Comparison of ENCODE assay signal across 16 cellular contexts in genomic region chr4:1488831-1489638, GRCh38.
"Had no signal": no experiment of that assay in that cellular context is flagged by ENCODE, and none has a peak within 500 bp of the region (broad histone marks: within the 10 kb centered on the region; RNA-seq: fewer than 3 reads in every experiment).

No MANE protein-coding gene starts in this region.

- H3K27ac ChIP-seq: body of pancreas, coronary artery, esophagus muscularis mucosa, psoas muscle, thoracic aorta had no signal

- H3K4me1 Mint-ChIP-seq: naive thymus-derived CD4-positive, alpha-beta T cell had no signal

- ATAC-seq: activated naive CD4-positive, alpha-beta T cell treated with anti-CD3 and anti-CD28 coated beads, Interleukin-2, amount 50 U/mL, for 72 hours; body of pancreas; naive thymus-derived CD4-positive, alpha-beta T cell; psoas muscle had no signal

- H3K36me3 ChIP-seq: esophagus muscularis mucosa, thoracic aorta had no signal

- DNase-seq: activated CD4-positive, alpha-beta T cell treated with anti-CD3 and anti-CD28 coated beads for 1 hour; activated CD4-positive, alpha-beta T cell treated with anti-CD3 and anti-CD28 coated beads, Interleukin-2, amount 50 U/mL, for 4 hours; activated T-cell treated with anti-CD3 and anti-CD28 coated beads for 4 hours; amygdala; central memory CD4-positive, alpha-beta T cell; hippocampal formation; naive thymus-derived CD4-positive, alpha-beta T cell; nucleus accumbens; stimulated activated CD4-positive, alpha-beta T cell treated with anti-CD3 and anti-CD28 coated beads, Interleukin-1b, Interleukin-23, amount 100 ng/mL, for 48 hours had no signal

- H3K4me3 ChIP-seq: body of pancreas, coronary artery, esophagus muscularis mucosa, psoas muscle, thoracic aorta had no signal

- H3K4me1 ChIP-seq: body of pancreas, esophagus muscularis mucosa, psoas muscle had no signal

- H3K4me3 Mint-ChIP-seq: naive thymus-derived CD4-positive, alpha-beta T cell had no signal

- H3K27ac Mint-ChIP-seq: activated naive CD4-positive, alpha-beta T cell treated with anti-CD3 and anti-CD28 coated beads, Interleukin-2, amount 50 U/mL, for 72 hours; activated T-helper 2 cell treated with anti-CD3 and anti-CD28 coated beads, Interferon-gamma antibody, Interleukin-2, Interleukin-4, amounts not matched to agents 10 μg/mL and 5 μg/mL and 100 μg/mL, durations not matched to agents 14 hours and 24 hours and 36 hours; naive thymus-derived CD4-positive, alpha-beta T cell had no signal
